In genomic region chr17:58513913-58514794, GRCh38 we compare ENCODE assay signal across 8 cellular contexts. TPM values are rescaled to one million over a fixed set of nuclear protein-coding genes. Genes with fewer than 3 reads are reported as not detected.
DNase-seq lines count a peak whose midpoint lies in the region; ATAC-seq, FAIRE-seq and TF ChIP-seq lines count a peak whose summit lies in the region.

Gene MTMR4, minus strand, starts transcription at chr17:58514638. Its CDS starts 231 bp downstream, at chr17:58514407.

- DNase-seq in D721Med (ENCODE audit: insufficient read length, low spot score) (peak; percentile 84), HK-2 (ENCODE audit: unreplicated experiment) (peak; percentile 69), NCI-H82 treated with DMSO at 0.1 percent for 48 hours (lab: John Stamatoyannopoulos, UW; ENCODE audit: unreplicated experiment) (peak; percentile 65), lung (ENCODE audit: low spot score) (peak; percentile 78)
- DNase-seq in activated CD8-positive, alpha-beta memory T cell treated with anti-CD3 and anti-CD28 coated beads for 24 hours, result peak; percentile 87
- peak; percentile 70 for DNase-seq in effector CD8-positive, alpha-beta T cell (lab: John Stamatoyannopoulos, UW)
- DNase-seq in stimulated activated CD4-positive, alpha-beta T cell treated with anti-CD3 and anti-CD28 coated beads, TNF-alpha, amount 100 ng/mL, for 1 hour (ENCODE audit: low read depth in 3 of 3, low spot score in 1 of 3), result peak; percentile 20 to 67 (median 50)

- peaks cover 10 to 30% of the 10 kb centered on the region in 2 donors for H3K36me3 ChIP-seq in lung (ENCODE audit: control insufficient read depth in 2 of 2, insufficient read depth in 2 of 2, low read length in 2 of 2)

- H3K9me3 ChIP-seq in lung (ENCODE audit: control insufficient read depth in 2 of 2, insufficient read depth in 1 of 2, low read length in 1 of 2), result no peaks in the 10 kb centered on the region

- ATAC-seq in lung (ENCODE audit: insufficient read depth, low FRiP score) (peak; percentile 36), GM21825 (IDR thresholded peaks at IDR 0.05; ENCODE audit: unreplicated experiment) (no peak)

- no peak for TF ChIP-seq CTCF in D721Med (IDR thresholded peaks at IDR 0.05; ENCODE audit: insufficient read depth, missing control alignments)
- TF ChIP-seq CTCF in lung (IDR thresholded peaks at IDR 0.05; ENCODE audit: control extremely low read depth, extremely low read depth), result no peak

- H3K27ac ChIP-seq in lung (ENCODE audit: low read depth in 1 of 2, low read length in 1 of 2), result peak within 1 kb of the TSS; percentile 71 to 85

- 1% methylated on average over 28 to 64 of the region's 64 CpGs for WGBS in lung, 2 donors

- H3K27me3 ChIP-seq in lung (ENCODE audit: control insufficient read depth, insufficient read depth), result no peaks in the 10 kb centered on the region

- H3K4me1 ChIP-seq in lung (ENCODE audit: control insufficient read depth in 2 of 2, insufficient read depth in 2 of 2, low read length in 2 of 2), result peaks cover 0 to 12% of the 10 kb centered on the region in 2 donors

- H3K4me3 ChIP-seq in lung, result peak within 1 kb of the TSS; percentile 71

- no peak for FAIRE-seq in D721Med (lab: Jason Lieb, UNC)

RNA-seq across cellular contexts. Expression of gene MTMR4, which starts in this region (rescaled TPM):
- total RNA-seq in lung, result 10 to 100 TPM; 41.4 to 46.1 TPM
- 10 to 100 TPM; 12.9 to 21.0 TPM for polyA plus RNA-seq in lung
